16 cellular contexts compared by ENCODE assay signal in the genomic region with DNA sequence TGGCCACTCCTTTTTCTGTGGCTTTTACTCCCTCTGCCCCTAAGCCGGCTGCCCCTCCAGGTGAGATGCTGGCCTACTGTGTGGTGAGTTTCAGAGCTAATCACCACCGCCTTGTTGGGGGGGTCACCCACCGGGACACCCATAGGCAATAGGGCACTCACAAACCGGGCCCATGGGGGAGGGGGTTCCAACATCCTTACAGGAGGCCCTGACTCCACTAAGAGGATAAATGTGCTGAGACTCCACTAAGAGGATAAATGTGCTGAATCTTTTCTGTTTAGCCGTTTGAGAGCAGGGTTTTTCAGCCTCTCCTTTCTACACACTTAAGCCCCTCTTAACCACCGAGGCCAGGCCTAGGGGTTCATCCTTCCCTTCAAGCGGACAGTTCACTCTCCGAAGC.
DNase-seq lines count a peak whose midpoint lies in the region; ATAC-seq and TF ChIP-seq lines count a peak whose summit lies in the region.
"Had no signal": no experiment of that assay in that cellular context is flagged by ENCODE, and none has a peak within 500 bp of the region (broad histone marks: within the 10 kb centered on the region; RNA-seq: fewer than 3 reads in every experiment).

No MANE protein-coding gene starts in this region.

- H3K9ac ChIP-seq in neural progenitor cell: no peak overlapping the region

- TF ChIP-seq CTCF in astrocyte of the spinal cord (IDR thresholded peaks at IDR 0.05; ENCODE audit: low read depth, low read length) (no peak), neural progenitor cell (IDR thresholded peaks at IDR 0.05) (no peak)
- TF ChIP-seq CTCF in activated CD8-positive, alpha-beta T cell treated with anti-CD3 and anti-CD28 coated beads for 36 hours (IDR thresholded peaks at IDR 0.05): no peak

- in situ Hi-C loops in astrocyte of the spinal cord (cut with HindIII; ENCODE audit: low sequenced_read_pairs): no loop called here

- no peak overlapping the region for H3K4me2 ChIP-seq in neural progenitor cell

- H3K36me3 ChIP-seq in neural progenitor cell: no peaks in the 10 kb centered on the region

- ATAC-seq in activated CD8-positive, alpha-beta memory T cell treated with anti-CD3 and anti-CD28 coated beads, Interleukin-2, amount 10 ng/mL, durations not matched to agents 7 days and 5 days: no peak
- ATAC-seq in activated CD8-positive, alpha-beta T cell treated with anti-CD3 and anti-CD28 coated beads for 36 hours: no peak
- ATAC-seq: CD8-positive, alpha-beta T cell; HCT116 had no signal

- H4K20me1 ChIP-seq in neural progenitor cell (ENCODE audit: low read depth): no peaks in the 10 kb centered on the region

- no peak overlapping the region for H3K27ac ChIP-seq in neural progenitor cell
- H3K27ac ChIP-seq: 22Rv1, HL-60 had no signal

- no peak overlapping the region for H2AFZ ChIP-seq in neural progenitor cell (replicated peaks)

- no peaks in the 10 kb centered on the region for H3K27me3 ChIP-seq in neural progenitor cell

- H3K4me3 ChIP-seq in astrocyte of the spinal cord (ENCODE audit: low read depth, low read length) (peak overlapping the region; percentile 12), neural progenitor cell (no peak overlapping the region)

- no peaks in the 10 kb centered on the region for H3K9me3 Mint-ChIP-seq in activated CD8-positive, alpha-beta memory T cell treated with anti-CD3 and anti-CD28 coated beads, Interleukin-2, amount 10 ng/mL, durations not matched to agents 7 days and 5 days (ENCODE audit: low read depth)
- H3K9me3 Mint-ChIP-seq in neural progenitor cell: no peaks in the 10 kb centered on the region
- no peaks in the 10 kb centered on the region for H3K9me3 Mint-ChIP-seq in activated CD8-positive, alpha-beta T cell treated with anti-CD3 and anti-CD28 coated beads for 36 hours
- no peaks in the 10 kb centered on the region for H3K9me3 Mint-ChIP-seq in activated naive CD4-positive, alpha-beta T cell treated with anti-CD3 and anti-CD28 coated beads, Interleukin-2, amount 10 ng/mL, durations not matched to agents 7 days and 5 days
- H3K9me3 Mint-ChIP-seq: CD14-positive monocyte; CD8-positive, alpha-beta T cell had no signal

- no peaks in the 10 kb centered on the region for H3F3A ChIP-seq in neural progenitor cell (ENCODE audit: low read depth)

- H3K9me3 ChIP-seq in neural progenitor cell (ENCODE audit: low read depth): no peaks in the 10 kb centered on the region

- H3K36me3 Mint-ChIP-seq in activated CD8-positive, alpha-beta memory T cell treated with anti-CD3 and anti-CD28 coated beads, Interleukin-2, amount 10 ng/mL, durations not matched to agents 7 days and 5 days: no peaks in the 10 kb centered on the region
- no peaks in the 10 kb centered on the region for H3K36me3 Mint-ChIP-seq in neural progenitor cell
- no peaks in the 10 kb centered on the region for H3K36me3 Mint-ChIP-seq in activated CD8-positive, alpha-beta T cell treated with anti-CD3 and anti-CD28 coated beads for 36 hours (ENCODE audit: low read depth)
- H3K36me3 Mint-ChIP-seq in activated naive CD4-positive, alpha-beta T cell treated with anti-CD3 and anti-CD28 coated beads, Interleukin-2, amount 10 ng/mL, durations not matched to agents 7 days and 5 days: no peaks in the 10 kb centered on the region
- H3K36me3 Mint-ChIP-seq: CD14-positive monocyte; CD8-positive, alpha-beta T cell had no signal

- no peak overlapping the region for H3K27ac Mint-ChIP-seq in activated CD8-positive, alpha-beta memory T cell treated with anti-CD3 and anti-CD28 coated beads, Interleukin-2, amount 10 ng/mL, durations not matched to agents 7 days and 5 days
- peak overlapping the region; percentile 10 for H3K27ac Mint-ChIP-seq in neural progenitor cell
- no peak overlapping the region for H3K27ac Mint-ChIP-seq in activated CD8-positive, alpha-beta T cell treated with anti-CD3 and anti-CD28 coated beads for 36 hours
- no peak overlapping the region for H3K27ac Mint-ChIP-seq in activated naive CD4-positive, alpha-beta T cell treated with anti-CD3 and anti-CD28 coated beads, Interleukin-2, amount 10 ng/mL, durations not matched to agents 7 days and 5 days
- H3K27ac Mint-ChIP-seq: CD14-positive monocyte; CD8-positive, alpha-beta T cell had no signal

- H3K4me1 Mint-ChIP-seq in activated CD8-positive, alpha-beta memory T cell treated with anti-CD3 and anti-CD28 coated beads, Interleukin-2, amount 10 ng/mL, durations not matched to agents 7 days and 5 days: peaks cover 1% of the 10 kb centered on the region
- H3K4me1 Mint-ChIP-seq in neural progenitor cell: peaks cover 25% of the 10 kb centered on the region
- H3K4me1 Mint-ChIP-seq in activated CD8-positive, alpha-beta T cell treated with anti-CD3 and anti-CD28 coated beads for 36 hours (ENCODE audit: low read depth): no peaks in the 10 kb centered on the region
- H3K4me1 Mint-ChIP-seq in activated naive CD4-positive, alpha-beta T cell treated with anti-CD3 and anti-CD28 coated beads, Interleukin-2, amount 10 ng/mL, durations not matched to agents 7 days and 5 days: no peaks in the 10 kb centered on the region

- DNase-seq in activated CD8-positive, alpha-beta memory T cell treated with anti-CD3 and anti-CD28 coated beads for 24 hours: peak; percentile 32
- no peak for DNase-seq in activated CD8-positive, alpha-beta memory T cell treated with anti-CD3 and anti-CD28 coated beads, Interleukin-2, amount 10 ng/mL, durations not matched to agents 7 days and 5 days
- peak; percentile 85 for DNase-seq in NCI-H82 treated with DMSO at 0.1 percent for 48 hours (lab: John Stamatoyannopoulos, UW; ENCODE audit: unreplicated experiment)
- no peak for DNase-seq in astrocyte of the spinal cord (ENCODE audit: low read depth, low spot score)
- no peak for DNase-seq in neural progenitor cell (ENCODE audit: low spot score)
- no peak for DNase-seq in stimulated activated CD4-positive, alpha-beta T cell treated with anti-CD3 and anti-CD28 coated beads, Interleukin-4, amount 100 ng/mL, for 24 hours
- no peak for DNase-seq in activated CD8-positive, alpha-beta T cell treated with anti-CD3 and anti-CD28 coated beads for 36 hours
- no peak for DNase-seq in activated naive CD4-positive, alpha-beta T cell treated with anti-CD3 and anti-CD28 coated beads, Interleukin-2, amount 10 ng/mL, durations not matched to agents 7 days and 5 days
- DNase-seq: CD8-positive, alpha-beta T cell; COR-L47; DMS53; GF-D8 had no signal

- intact Hi-C loops in activated CD8-positive, alpha-beta T cell treated with anti-CD3 and anti-CD28 coated beads for 36 hours (cut with micrococcal nuclease): no loop called here

- POLR2A ChIA-PET in activated CD8-positive, alpha-beta T cell treated with anti-CD3 and anti-CD28 coated beads for 36 hours (lab: Charles Lee): no interaction called here

- CTCF ChIA-PET in activated CD8-positive, alpha-beta memory T cell treated with anti-CD3 and anti-CD28 coated beads, Interleukin-2, amount 10 ng/mL, durations not matched to agents 7 days and 5 days (lab: Charles Lee): no interaction called here
- CTCF ChIA-PET in activated CD8-positive, alpha-beta T cell treated with anti-CD3 and anti-CD28 coated beads for 36 hours (lab: Charles Lee): no interaction called here
- CTCF ChIA-PET in activated naive CD4-positive, alpha-beta T cell treated with anti-CD3 and anti-CD28 coated beads, Interleukin-2, amount 10 ng/mL, durations not matched to agents 7 days and 5 days (lab: Charles Lee): no interaction called here

- no peaks in the 10 kb centered on the region for H3K4me1 ChIP-seq in neural progenitor cell

- peaks cover 4% of the 10 kb centered on the region for H3K27me3 Mint-ChIP-seq in activated CD8-positive, alpha-beta memory T cell treated with anti-CD3 and anti-CD28 coated beads, Interleukin-2, amount 10 ng/mL, durations not matched to agents 7 days and 5 days
- H3K27me3 Mint-ChIP-seq in neural progenitor cell (ENCODE audit: insufficient read depth, low read depth): peaks cover 7% of the 10 kb centered on the region
- H3K27me3 Mint-ChIP-seq in activated CD8-positive, alpha-beta T cell treated with anti-CD3 and anti-CD28 coated beads for 36 hours: peaks cover 1% of the 10 kb centered on the region
- peaks cover 7% of the 10 kb centered on the region for H3K27me3 Mint-ChIP-seq in activated naive CD4-positive, alpha-beta T cell treated with anti-CD3 and anti-CD28 coated beads, Interleukin-2, amount 10 ng/mL, durations not matched to agents 7 days and 5 days

- H3K4me3 Mint-ChIP-seq in activated CD8-positive, alpha-beta memory T cell treated with anti-CD3 and anti-CD28 coated beads, Interleukin-2, amount 10 ng/mL, durations not matched to agents 7 days and 5 days: no peak overlapping the region
- no peak overlapping the region for H3K4me3 Mint-ChIP-seq in neural progenitor cell
- no peak overlapping the region for H3K4me3 Mint-ChIP-seq in activated CD8-positive, alpha-beta T cell treated with anti-CD3 and anti-CD28 coated beads for 36 hours
- H3K4me3 Mint-ChIP-seq in activated naive CD4-positive, alpha-beta T cell treated with anti-CD3 and anti-CD28 coated beads, Interleukin-2, amount 10 ng/mL, durations not matched to agents 7 days and 5 days: no peak overlapping the region
- H3K4me3 Mint-ChIP-seq: CD14-positive monocyte; CD8-positive, alpha-beta T cell had no signal

- H3K79me2 ChIP-seq in neural progenitor cell (ENCODE audit: low read depth): no peaks in the 10 kb centered on the region

Comparison
In these comparisons a context has a peak if more than half of its experiments do, and no peak if none do; other contexts are left out.
1. DNase-seq: peak in activated CD8-positive, alpha-beta memory T cell treated with anti-CD3 and anti-CD28 coated beads for 24 hours (single experiment) and NCI-H82 treated with DMSO at 0.1 percent for 48 hours (single experiment); none in activated CD8-positive, alpha-beta memory T cell treated with anti-CD3 and anti-CD28 coated beads, Interleukin-2, amount 10 ng/mL, durations not matched to agents 7 days and 5 days (single experiment), astrocyte of the spinal cord (single experiment), neural progenitor cell (single experiment), stimulated activated CD4-positive, alpha-beta T cell treated with anti-CD3 and anti-CD28 coated beads, Interleukin-4, amount 100 ng/mL, for 24 hours (single experiment), activated CD8-positive, alpha-beta T cell treated with anti-CD3 and anti-CD28 coated beads for 36 hours (single experiment) and activated naive CD4-positive, alpha-beta T cell treated with anti-CD3 and anti-CD28 coated beads, Interleukin-2, amount 10 ng/mL, durations not matched to agents 7 days and 5 days (single experiment).